ENCODE assay signal across 1 cellular context in the genomic region with DNA sequence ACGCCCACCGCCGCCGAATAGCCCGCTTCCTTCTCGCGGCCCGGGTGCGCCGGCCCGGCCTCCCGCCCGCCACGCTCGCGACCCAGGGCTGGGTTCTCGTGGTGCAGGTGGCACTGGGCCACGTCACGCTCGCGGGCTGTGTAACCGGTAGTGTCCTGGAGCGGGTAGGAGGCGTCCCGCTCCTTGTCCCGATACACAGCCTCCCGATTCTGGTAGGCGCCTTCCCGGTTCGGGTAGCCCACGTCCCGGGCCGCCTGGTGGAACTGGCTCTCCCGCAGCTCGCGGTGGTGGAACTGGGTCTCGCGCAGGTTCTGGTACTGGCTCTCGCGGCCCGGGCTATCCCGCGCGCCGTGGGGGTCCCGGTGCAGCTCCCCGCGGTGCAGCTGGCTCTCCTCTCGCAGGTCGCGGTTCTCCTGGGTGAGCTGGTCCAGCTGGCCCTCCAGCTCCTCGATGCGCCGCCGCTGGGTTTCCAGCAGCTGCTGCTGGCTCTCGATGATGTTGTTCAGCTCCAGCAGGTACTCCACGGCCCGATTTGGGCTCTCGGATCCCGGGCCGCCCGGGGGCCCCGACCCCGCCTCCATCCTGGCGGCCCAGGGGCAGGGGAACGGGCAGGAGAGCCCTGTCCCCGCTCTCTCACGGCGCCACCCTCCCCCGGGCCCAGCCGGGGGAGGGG.
TF ChIP-seq lines count a peak whose summit lies in the region.

No MANE protein-coding gene starts in this region.

TF ChIP-seq in HEK293, 187 proteins besides CTCF, POLR2A, EP300 and RAD21 (continued from another document):
- TF ChIP-seq, protein P1, sequence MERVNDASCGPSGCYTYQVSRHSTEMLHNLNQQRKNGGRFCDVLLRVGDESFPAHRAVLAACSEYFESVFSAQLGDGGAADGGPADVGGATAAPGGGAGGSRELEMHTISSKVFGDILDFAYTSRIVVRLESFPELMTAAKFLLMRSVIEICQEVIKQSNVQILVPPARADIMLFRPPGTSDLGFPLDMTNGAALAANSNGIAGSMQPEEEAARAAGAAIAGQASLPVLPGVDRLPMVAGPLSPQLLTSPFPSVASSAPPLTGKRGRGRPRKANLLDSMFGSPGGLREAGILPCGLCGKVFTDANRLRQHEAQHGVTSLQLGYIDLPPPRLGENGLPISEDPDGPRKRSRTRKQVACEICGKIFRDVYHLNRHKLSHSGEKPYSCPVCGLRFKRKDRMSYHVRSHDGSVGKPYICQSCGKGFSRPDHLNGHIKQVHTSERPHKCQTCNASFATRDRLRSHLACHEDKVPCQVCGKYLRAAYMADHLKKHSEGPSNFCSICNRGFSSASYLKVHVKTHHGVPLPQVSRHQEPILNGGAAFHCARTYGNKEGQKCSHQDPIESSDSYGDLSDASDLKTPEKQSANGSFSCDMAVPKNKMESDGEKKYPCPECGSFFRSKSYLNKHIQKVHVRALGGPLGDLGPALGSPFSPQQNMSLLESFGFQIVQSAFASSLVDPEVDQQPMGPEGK (tag by site-specific recombination; IDR thresholded peaks at IDR 0.05) = peak; percentile 35
- no peak for TF ChIP-seq SCRT1 (tag by site-specific recombination; IDR thresholded peaks at IDR 0.05; ENCODE audit: borderline replicate concordance)
TF ChIP-seq in HEK293: peak in this region for 23.
